Comparison of ENCODE assay signal across 1 cellular context in the genomic region with DNA sequence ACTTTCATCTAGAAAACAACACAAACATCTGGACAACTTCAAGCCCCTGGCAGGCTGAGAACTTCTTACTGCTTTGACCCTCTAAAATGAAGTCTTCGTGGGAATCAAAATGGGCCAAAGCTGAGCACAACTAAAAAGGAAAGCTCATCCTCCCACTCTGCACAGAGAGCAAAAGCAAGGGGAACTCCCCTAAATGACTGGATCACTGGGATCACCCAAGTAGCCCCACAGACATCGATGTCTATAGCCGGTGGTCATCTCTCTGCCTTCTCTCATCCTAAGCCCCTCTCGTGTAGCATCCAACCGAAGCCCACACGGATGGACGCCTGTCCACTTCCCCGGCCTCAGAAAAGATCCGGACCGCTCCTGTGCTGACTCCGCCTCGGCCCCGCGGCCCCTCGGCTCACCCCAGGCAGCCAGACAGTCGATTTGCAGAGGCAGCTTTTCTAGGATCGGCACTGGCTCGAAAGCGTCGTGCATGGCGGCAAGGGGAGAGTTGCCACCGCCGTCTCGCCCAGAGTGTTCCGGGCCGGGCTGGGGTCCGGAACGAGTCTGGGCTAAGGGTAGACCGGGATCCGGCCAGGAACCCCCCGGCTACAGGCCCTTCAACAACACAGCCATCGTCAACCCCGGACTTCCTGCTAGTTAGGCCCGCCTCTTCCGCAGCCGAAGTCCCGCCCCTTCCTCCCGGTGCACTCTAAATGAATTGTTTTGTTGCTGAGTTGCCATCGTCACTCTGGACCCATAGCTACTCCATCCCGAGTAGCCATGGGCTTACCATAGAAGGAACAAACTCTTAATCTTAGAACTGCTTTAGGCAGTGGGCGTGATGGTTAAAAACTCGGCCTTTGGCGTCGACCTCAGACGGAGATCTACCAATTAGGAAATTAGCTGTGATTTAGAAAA.
TF ChIP-seq lines count a peak whose summit lies in the region.

A gene with protein sequence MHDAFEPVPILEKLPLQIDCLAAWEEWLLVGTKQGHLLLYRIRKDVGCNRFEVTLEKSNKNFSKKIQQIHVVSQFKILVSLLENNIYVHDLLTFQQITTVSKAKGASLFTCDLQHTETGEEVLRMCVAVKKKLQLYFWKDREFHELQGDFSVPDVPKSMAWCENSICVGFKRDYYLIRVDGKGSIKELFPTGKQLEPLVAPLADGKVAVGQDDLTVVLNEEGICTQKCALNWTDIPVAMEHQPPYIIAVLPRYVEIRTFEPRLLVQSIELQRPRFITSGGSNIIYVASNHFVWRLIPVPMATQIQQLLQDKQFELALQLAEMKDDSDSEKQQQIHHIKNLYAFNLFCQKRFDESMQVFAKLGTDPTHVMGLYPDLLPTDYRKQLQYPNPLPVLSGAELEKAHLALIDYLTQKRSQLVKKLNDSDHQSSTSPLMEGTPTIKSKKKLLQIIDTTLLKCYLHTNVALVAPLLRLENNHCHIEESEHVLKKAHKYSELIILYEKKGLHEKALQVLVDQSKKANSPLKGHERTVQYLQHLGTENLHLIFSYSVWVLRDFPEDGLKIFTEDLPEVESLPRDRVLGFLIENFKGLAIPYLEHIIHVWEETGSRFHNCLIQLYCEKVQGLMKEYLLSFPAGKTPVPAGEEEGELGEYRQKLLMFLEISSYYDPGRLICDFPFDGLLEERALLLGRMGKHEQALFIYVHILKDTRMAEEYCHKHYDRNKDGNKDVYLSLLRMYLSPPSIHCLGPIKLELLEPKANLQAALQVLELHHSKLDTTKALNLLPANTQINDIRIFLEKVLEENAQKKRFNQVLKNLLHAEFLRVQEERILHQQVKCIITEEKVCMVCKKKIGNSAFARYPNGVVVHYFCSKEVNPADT (minus strand): TSS at position 631 of the 906 bp plus-strand sequence. CDS start 151 bp downstream, at position 480.

TF ChIP-seq in GM12878, 131 proteins besides CTCF, POLR2A, EP300 and RAD21 (continued from another document and continues in another):
- TF ChIP-seq, protein P1, sequence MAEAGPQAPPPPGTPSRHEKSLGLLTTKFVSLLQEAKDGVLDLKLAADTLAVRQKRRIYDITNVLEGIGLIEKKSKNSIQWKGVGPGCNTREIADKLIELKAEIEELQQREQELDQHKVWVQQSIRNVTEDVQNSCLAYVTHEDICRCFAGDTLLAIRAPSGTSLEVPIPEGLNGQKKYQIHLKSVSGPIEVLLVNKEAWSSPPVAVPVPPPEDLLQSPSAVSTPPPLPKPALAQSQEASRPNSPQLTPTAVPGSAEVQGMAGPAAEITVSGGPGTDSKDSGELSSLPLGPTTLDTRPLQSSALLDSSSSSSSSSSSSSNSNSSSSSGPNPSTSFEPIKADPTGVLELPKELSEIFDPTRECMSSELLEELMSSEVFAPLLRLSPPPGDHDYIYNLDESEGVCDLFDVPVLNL (IDR thresholded peaks at IDR 0.05; ENCODE audit: low read depth, low read length), result no peak
- TF ChIP-seq, protein P2, sequence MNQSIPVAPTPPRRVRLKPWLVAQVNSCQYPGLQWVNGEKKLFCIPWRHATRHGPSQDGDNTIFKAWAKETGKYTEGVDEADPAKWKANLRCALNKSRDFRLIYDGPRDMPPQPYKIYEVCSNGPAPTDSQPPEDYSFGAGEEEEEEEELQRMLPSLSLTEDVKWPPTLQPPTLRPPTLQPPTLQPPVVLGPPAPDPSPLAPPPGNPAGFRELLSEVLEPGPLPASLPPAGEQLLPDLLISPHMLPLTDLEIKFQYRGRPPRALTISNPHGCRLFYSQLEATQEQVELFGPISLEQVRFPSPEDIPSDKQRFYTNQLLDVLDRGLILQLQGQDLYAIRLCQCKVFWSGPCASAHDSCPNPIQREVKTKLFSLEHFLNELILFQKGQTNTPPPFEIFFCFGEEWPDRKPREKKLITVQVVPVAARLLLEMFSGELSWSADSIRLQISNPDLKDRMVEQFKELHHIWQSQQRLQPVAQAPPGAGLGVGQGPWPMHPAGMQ (IDR thresholded peaks at IDR 0.05; ENCODE audit: borderline replicate concordance), result no peak
- TF ChIP-seq NFYA (IDR thresholded peaks at IDR 0.05; ENCODE audit: borderline replicate concordance, low read depth, low read length) (no peak), RCOR1 (conservative IDR thresholded peaks at IDR 0.05; ENCODE audit: low read depth, low read length) (no peak), CHD1 (IDR thresholded peaks at IDR 0.05; ENCODE audit: low read depth, low read length) (0 out of 2 replicates have a peak, but pooled peaks have one; percentile 51), POU2F2 (IDR thresholded peaks at IDR 0.05; ENCODE audit: borderline replicate concordance, low read depth, low read length) (peak; percentile 63; the same call in 1 of the 3 replicates), CEBPZ (IDR thresholded peaks at IDR 0.05; ENCODE audit: low read depth, low read length) (no peak), NR2C2 (IDR thresholded peaks at IDR 0.05; ENCODE audit: borderline replicate concordance, control insufficient read depth, insufficient read length, low read depth) (no peak), ZBTB33 (IDR thresholded peaks at IDR 0.05) (no peak), MXI1 (IDR thresholded peaks at IDR 0.05; ENCODE audit: low read depth, low read length) (no peak), GATAD2B (conservative IDR thresholded peaks at IDR 0.05; ENCODE audit: low read depth) (peak; percentile 63; the same call in 1 of the 2 replicates), MYB (IDR thresholded peaks at IDR 0.05; ENCODE audit: borderline replicate concordance, low read depth, low read length) (no peak), ZBTB11 (CRISPR knock-in tag; IDR thresholded peaks at IDR 0.05) (no peak), CEBPB (IDR thresholded peaks at IDR 0.05; ENCODE audit: borderline replicate concordance in 1 of 2, low read depth in 2 of 2, low read length in 2 of 2) (no peak), PRDM15 (CRISPR knock-in tag; IDR thresholded peaks at IDR 0.05) (no peak), TCF12 (IDR thresholded peaks at IDR 0.05; ENCODE audit: low read depth, low read length) (no peak), NRF1 (conservative IDR thresholded peaks at IDR 0.05; ENCODE audit: low read depth, low read length) (no peak), ELK1 (IDR thresholded peaks at IDR 0.05; ENCODE audit: low read depth, low read length) (no peak; the same call in 1 of the 2 replicates)
- TF ChIP-seq, protein P3, sequence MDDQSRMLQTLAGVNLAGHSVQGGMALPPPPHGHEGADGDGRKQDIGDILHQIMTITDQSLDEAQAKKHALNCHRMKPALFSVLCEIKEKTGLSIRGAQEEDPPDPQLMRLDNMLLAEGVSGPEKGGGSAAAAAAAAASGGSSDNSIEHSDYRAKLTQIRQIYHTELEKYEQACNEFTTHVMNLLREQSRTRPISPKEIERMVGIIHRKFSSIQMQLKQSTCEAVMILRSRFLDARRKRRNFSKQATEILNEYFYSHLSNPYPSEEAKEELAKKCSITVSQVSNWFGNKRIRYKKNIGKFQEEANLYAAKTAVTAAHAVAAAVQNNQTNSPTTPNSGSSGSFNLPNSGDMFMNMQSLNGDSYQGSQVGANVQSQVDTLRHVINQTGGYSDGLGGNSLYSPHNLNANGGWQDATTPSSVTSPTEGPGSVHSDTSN (IDR thresholded peaks at IDR 0.05; ENCODE audit: insufficient replicate concordance, low read depth, low read length), result no peak
- TF ChIP-seq, protein P4, sequence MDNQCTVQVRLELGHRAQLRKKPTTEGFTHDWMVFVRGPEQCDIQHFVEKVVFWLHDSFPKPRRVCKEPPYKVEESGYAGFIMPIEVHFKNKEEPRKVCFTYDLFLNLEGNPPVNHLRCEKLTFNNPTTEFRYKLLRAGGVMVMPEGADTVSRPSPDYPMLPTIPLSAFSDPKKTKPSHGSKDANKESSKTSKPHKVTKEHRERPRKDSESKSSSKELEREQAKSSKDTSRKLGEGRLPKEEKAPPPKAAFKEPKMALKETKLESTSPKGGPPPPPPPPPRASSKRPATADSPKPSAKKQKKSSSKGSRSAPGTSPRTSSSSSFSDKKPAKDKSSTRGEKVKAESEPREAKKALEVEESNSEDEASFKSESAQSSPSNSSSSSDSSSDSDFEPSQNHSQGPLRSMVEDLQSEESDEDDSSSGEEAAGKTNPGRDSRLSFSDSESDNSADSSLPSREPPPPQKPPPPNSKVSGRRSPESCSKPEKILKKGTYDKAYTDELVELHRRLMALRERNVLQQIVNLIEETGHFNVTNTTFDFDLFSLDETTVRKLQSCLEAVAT (IDR thresholded peaks at IDR 0.05), result peak; percentile 58; the same call in 1 of the 2 replicates
